Comparison of ENCODE assay signal across 13 cellular contexts in genomic region chr18:4639628-4640310, GRCh38.
A peak's percentile ranks its signal among the peaks of the same experiment; 100 is the strongest.
DNase-seq lines count a peak whose midpoint lies in the region; ATAC-seq lines count a peak whose summit lies in the region.
"Had no signal": no experiment of that assay in that cellular context is flagged by ENCODE, and none has a peak within 500 bp of the region (broad histone marks: within the 10 kb centered on the region; RNA-seq: fewer than 3 reads in every experiment).

No MANE protein-coding gene starts in this region.

- DNase-seq in left kidney (ENCODE audit: low read depth, low spot score) (peak; percentile 9), putamen (ENCODE audit: low spot score) (no peak), occipital lobe (lab: John Stamatoyannopoulos, UW) (no peak), NCI-H1048 (lab: John Stamatoyannopoulos, UW) (no peak), DMS53 (lab: John Stamatoyannopoulos, UW) (no peak)
- DNase-seq: activated naive CD4-positive, alpha-beta T cell treated with anti-CD3 and anti-CD28 coated beads for 36 hours; EL; HFFc6; NCI-H1417 treated with DMSO at 0.1 percent for 48 hours; stimulated activated CD8-positive, alpha-beta memory T cell treated with anti-CD3 and anti-CD28 coated beads, Interleukin-4, amount 100 ng/mL, for 48 hours had no signal

- ATAC-seq in GM18907 (IDR thresholded peaks at IDR 0.05; ENCODE audit: unreplicated experiment) (peak; percentile 94), GM21825 (IDR thresholded peaks at IDR 0.05; ENCODE audit: unreplicated experiment) (peak; percentile 86), HG03354 (IDR thresholded peaks at IDR 0.05; ENCODE audit: poor library complexity, severe bottlenecking, unreplicated experiment) (peak; percentile 97)
